In genomic region chr10:100986952-100987684, GRCh38 we compare ENCODE assay signal across 8 cellular contexts. TPM values are rescaled to one million over a fixed set of nuclear protein-coding genes. Genes with fewer than 3 reads are reported as not detected.
DNase-seq lines count a peak whose midpoint lies in the region; TF ChIP-seq lines count a peak whose summit lies in the region.

MRPL43 (minus strand) TSS chr10:100987497; CDS start chr10:100987443, 54 bp downstream.
TWNK (plus strand) TSS chr10:100987543; CDS start chr10:100988211, 668 bp downstream.

- H3K9ac ChIP-seq in ES-I3 (ENCODE audit: low read depth, low read length) (peak within 1 kb of the TSS; percentile 100), GM23248 (peak within 1 kb of the TSS; percentile 85), SK-N-MC (ENCODE audit: insufficient read length) (peak within 1 kb of the TSS; percentile 92)

- peaks cover 60% of the 10 kb centered on the region for H3K79me2 ChIP-seq in GM23248 (ENCODE audit: insufficient read depth)

- H3K27ac ChIP-seq in GM23248 (peak within 1 kb of the TSS; percentile 43), SK-N-MC (no peak within 1 kb of the TSS), neutrophil (peak within 1 kb of the TSS; percentile 68), substantia nigra (ENCODE audit: low read depth, low read length, poor library complexity, severe bottlenecking) (peak within 1 kb of the TSS; percentile 87)

- H3F3A ChIP-seq in GM23248 (ENCODE audit: insufficient read depth): no peaks in the 10 kb centered on the region

- H3K36me3 ChIP-seq in ES-I3 (ENCODE audit: insufficient read depth, low read length): peaks cover 20% of the 10 kb centered on the region
- H3K36me3 ChIP-seq in GM23248 (ENCODE audit: low read depth): peaks cover 15% of the 10 kb centered on the region; the same call in 1 of the 2 replicates
- H3K36me3 ChIP-seq in SK-N-MC (ENCODE audit: insufficient read depth, low read length): peaks cover 27% of the 10 kb centered on the region
- H3K36me3 ChIP-seq in neutrophil: no peaks in the 10 kb centered on the region

- peak; percentile 31 for TF ChIP-seq CTCF in neutrophil (IDR thresholded peaks at IDR 0.05)

- CTCF ChIA-PET in activated naive CD4-positive, alpha-beta T cell treated with anti-CD3 and anti-CD28 coated beads for 36 hours (lab: Charles Lee): interaction anchor here (5.7 kb wide), 1 partner anchor 11 kb away, joined by 33 read pairs; the partner anchor contains the start of gene LZTS2

- H4K20me1 ChIP-seq in GM23248 (ENCODE audit: insufficient read depth): no peaks in the 10 kb centered on the region

- peaks cover 51% of the 10 kb centered on the region for H3K4me1 Mint-ChIP-seq in activated naive CD4-positive, alpha-beta T cell treated with anti-CD3 and anti-CD28 coated beads for 36 hours (ENCODE audit: low read depth)

- peak within 1 kb of the TSS; percentile 91 for H3K4me3 Mint-ChIP-seq in activated naive CD4-positive, alpha-beta T cell treated with anti-CD3 and anti-CD28 coated beads for 36 hours

- no peaks in the 10 kb centered on the region for H3K27me3 Mint-ChIP-seq in activated naive CD4-positive, alpha-beta T cell treated with anti-CD3 and anti-CD28 coated beads for 36 hours (ENCODE audit: low read depth)

- H3K9me3 Mint-ChIP-seq in activated naive CD4-positive, alpha-beta T cell treated with anti-CD3 and anti-CD28 coated beads for 36 hours: no peaks in the 10 kb centered on the region

- H3K4me2 ChIP-seq in GM23248 (ENCODE audit: unreplicated experiment): peak within 1 kb of the TSS; percentile 87

- peak within 1 kb of the TSS; percentile 98 for H3K4me3 ChIP-seq in GM23248
- peak within 1 kb of the TSS; percentile 90 for H3K4me3 ChIP-seq in SK-N-MC
- peak within 1 kb of the TSS; percentile 97 for H3K4me3 ChIP-seq in neutrophil (ENCODE audit: low read depth in 1 of 2, low read length in 1 of 2)

- H3K4me1 ChIP-seq in ES-I3 (ENCODE audit: insufficient read depth, low read length): peaks cover 5% of the 10 kb centered on the region; the same call in 1 of the 2 replicates
- peaks cover 15% of the 10 kb centered on the region; the same call in 1 of the 2 replicates for H3K4me1 ChIP-seq in GM23248 (ENCODE audit: insufficient read depth)
- peaks cover 15 to 17% of the 10 kb centered on the region in 2 experiments for H3K4me1 ChIP-seq in neutrophil (ENCODE audit: control insufficient read depth in 1 of 2, insufficient read depth in 1 of 2, low read depth in 1 of 2, low read length in 1 of 2)

- peak within 1 kb of the TSS; percentile 99 for H2AFZ ChIP-seq in GM23248

- WGBS in GM23248 (ENCODE audit: low coverage in 1 of 2, low lambda C conversion rate in 2 of 2, missing lambda C conversion rate in 2 of 2), 2 experiments: 0 to 1% methylated on average over 70 to 75 of the region's 75 CpGs

- H3K9me2 ChIP-seq in GM23248 (ENCODE audit: insufficient read depth): no peaks in the 10 kb centered on the region

- in situ Hi-C loops in GM23248 (cut with MboI): no loop called here

- H3K36me3 Mint-ChIP-seq in activated naive CD4-positive, alpha-beta T cell treated with anti-CD3 and anti-CD28 coated beads for 36 hours (ENCODE audit: low read depth): peaks cover 28% of the 10 kb centered on the region

- intact Hi-C loops in activated naive CD4-positive, alpha-beta T cell treated with anti-CD3 and anti-CD28 coated beads for 36 hours (cut with micrococcal nuclease): loop anchor here (1.0 to 2.0 kb wide), 3 partner anchors 10 to 74 kb away; partner anchors contain the start of genes PDZD7, SFXN3 and SLF2

- H3K9me3 ChIP-seq in ES-I3 (ENCODE audit: control insufficient read depth, insufficient read depth, low read length) (no peaks in the 10 kb centered on the region), GM23248 (ENCODE audit: low read depth) (no peaks in the 10 kb centered on the region), SK-N-MC (ENCODE audit: low read depth, low read length) (no peaks in the 10 kb centered on the region), neutrophil (no peaks in the 10 kb centered on the region)

- DNase-seq in GM23248: peak; percentile 92
- DNase-seq in LoVo (ENCODE audit: low spot score): peak; percentile 81
- DNase-seq in SK-N-MC (ENCODE audit: low read depth, low spot score): peak; percentile 12
- peak; percentile 91 for DNase-seq in activated naive CD4-positive, alpha-beta T cell treated with anti-CD3 and anti-CD28 coated beads for 36 hours
- DNase-seq in germinal center (ENCODE audit: low spot score): peak; percentile 86
- peak; percentile 43 to 94 (median 80) for DNase-seq in substantia nigra (lab: John Stamatoyannopoulos, UW)

- H3K27ac Mint-ChIP-seq in activated naive CD4-positive, alpha-beta T cell treated with anti-CD3 and anti-CD28 coated beads for 36 hours: peak within 1 kb of the TSS; percentile 72

- no peaks in the 10 kb centered on the region for H3K27me3 ChIP-seq in GM23248 (replicated peaks; ENCODE audit: insufficient read depth)
- no peaks in the 10 kb centered on the region for H3K27me3 ChIP-seq in neutrophil

RNA-seq across cellular contexts. Expression of gene MRPL43, which starts in this region (rescaled TPM):
- total RNA-seq in GM23248 (2014; rRNA removed; shearing (Covaris generic)): 83.5 and 94.1 TPM in 2 replicates
- polyA plus RNA-seq in GM23248 (2016; fragmentation: Nextera tagmentation; extraction: Ambion mirVana): 145 and 148 TPM in 2 replicates
- total RNA-seq in activated naive CD4-positive, alpha-beta T cell treated with anti-CD3 and anti-CD28 coated beads for 36 hours: 10 to 100 TPM; 45.0 to 47.3 TPM

RNA-seq across cellular contexts. Expression of gene TWNK, which starts in this region (rescaled TPM):
- 3.4 and 4.4 TPM in 2 replicates for total RNA-seq in GM23248 (2014; rRNA removed; shearing (Covaris generic))
- 3.6 and 4.4 TPM in 2 replicates for polyA plus RNA-seq in GM23248 (2016; fragmentation: Nextera tagmentation; extraction: Ambion mirVana)
- 10 to 100 TPM; 10.4 to 11.4 TPM for total RNA-seq in activated naive CD4-positive, alpha-beta T cell treated with anti-CD3 and anti-CD28 coated beads for 36 hours

Comparison
In these comparisons a context has a peak if more than half of its experiments do, and no peak if none do; other contexts are left out.
1. DNase-seq: peak in every context shown above with its lines; median percentile 92 in GM23248; 91 in activated naive CD4-positive, alpha-beta T cell treated with anti-CD3 and anti-CD28 coated beads for 36 hours; 86 in germinal center; 81 in LoVo; 80 in substantia nigra; 12 in SK-N-MC.